16 cellular contexts compared by ENCODE assay signal in genomic region chr1:10973552-10973951, GRCh38. TPM values are rescaled to one million over a fixed set of nuclear protein-coding genes. Genes with fewer than 3 reads are reported as not detected.
DNase-seq lines count a peak whose midpoint lies in the region; TF ChIP-seq lines count a peak whose summit lies in the region.
"Had no signal": no experiment of that assay in that cellular context is flagged by ENCODE, and none has a peak within 500 bp of the region (broad histone marks: within the 10 kb centered on the region; RNA-seq: fewer than 3 reads in every experiment).

No MANE protein-coding gene starts in this region.

- DNase-seq in Daoy (ENCODE audit: low read depth) = peak; percentile 52
- peak; percentile 64 for DNase-seq in M059J (ENCODE audit: low read depth)
- DNase-seq in fibroblast of gingiva (ENCODE audit: low read depth) = peak; percentile 81
- DNase-seq in ovary = peak in 3 of 5 donors; percentile 35 to 71 (median 50)
- no peak for DNase-seq in glutamatergic neuron
- no peak for DNase-seq in suprapubic skin (ENCODE audit: low spot score in 2 of 2)
- no peak for DNase-seq in stimulated activated CD4-positive, alpha-beta T cell treated with anti-CD3 and anti-CD28 coated beads, Interleukin-1b, Interleukin-23, amount 100 ng/mL, for 48 hours
- no peak for DNase-seq in putamen (ENCODE audit: low spot score)
- DNase-seq: activated naive CD4-positive, alpha-beta T cell treated with anti-CD3 and anti-CD28 coated beads, Interleukin-2, amount 50 U/mL, for 16 hours; Calu3; GOT3; kidney; NCI-H1105; NCI-H69 had no signal

- H3K36me3 Mint-ChIP-seq in glutamatergic neuron (ENCODE audit: unreplicated experiment) = no peaks in the 10 kb centered on the region

- H3K4me3 ChIP-seq in ovary (no peak overlapping the region), suprapubic skin (no peak overlapping the region)
- H3K4me3 ChIP-seq: skin epidermis, thoracic aorta had no signal

- peaks cover 3% of the 10 kb centered on the region for H3K9me3 Mint-ChIP-seq in glutamatergic neuron (ENCODE audit: unreplicated experiment)

- no peak for TF ChIP-seq POLR2A in ovary (IDR thresholded peaks at IDR 0.05)
- TF ChIP-seq POLR2A in suprapubic skin (IDR thresholded peaks at IDR 0.05) = no peak

- no peaks in the 10 kb centered on the region for H3K27me3 ChIP-seq in ovary
- no peaks in the 10 kb centered on the region for H3K27me3 ChIP-seq in suprapubic skin

- H3K4me3 Mint-ChIP-seq in glutamatergic neuron (ENCODE audit: unreplicated experiment) = no peak overlapping the region

- no peaks in the 10 kb centered on the region for H3K36me3 ChIP-seq in ovary
- no peaks in the 10 kb centered on the region for H3K36me3 ChIP-seq in suprapubic skin
- H3K36me3 ChIP-seq: thoracic aorta had no signal

- peaks cover 3% of the 10 kb centered on the region for H3K27me3 Mint-ChIP-seq in glutamatergic neuron (ENCODE audit: unreplicated experiment)

- H3K4me1 ChIP-seq in ovary (ENCODE audit: insufficient read depth) (no peaks in the 10 kb centered on the region), suprapubic skin (peaks cover 38% of the 10 kb centered on the region)

- peaks cover 4% of the 10 kb centered on the region for H3K4me1 Mint-ChIP-seq in glutamatergic neuron (ENCODE audit: low read depth, unreplicated experiment)

- H3K27ac ChIP-seq in ovary = no peak overlapping the region
- H3K27ac ChIP-seq in suprapubic skin = no peak overlapping the region
- H3K27ac ChIP-seq: skin epidermis, thoracic aorta had no signal

- H3K9me3 ChIP-seq in ovary (no peaks in the 10 kb centered on the region), suprapubic skin (no peaks in the 10 kb centered on the region)
- H3K9me3 ChIP-seq: thoracic aorta had no signal

- TF ChIP-seq CTCF in ovary (IDR thresholded peaks at IDR 0.05) (no peak), glutamatergic neuron (IDR thresholded peaks at IDR 0.05; ENCODE audit: partially characterized antibody, unreplicated experiment) (no peak), suprapubic skin (IDR thresholded peaks at IDR 0.05) (no peak)

- intact Hi-C loops in ovary (cut with DNase I) = no loop called here

- no peak for TF ChIP-seq EP300 in ovary (IDR thresholded peaks at IDR 0.05)
- TF ChIP-seq EP300 in suprapubic skin (IDR thresholded peaks at IDR 0.05) = no peak

- 16 to 40% (median 18%) methylated on average over 8 to 10 of the region's 10 CpGs for WGBS in ovary, 3 donors
- 9% methylated on average over 6 of the region's 10 CpGs for WGBS in suprapubic skin

- no peak overlapping the region for H3K27ac Mint-ChIP-seq in glutamatergic neuron (ENCODE audit: unreplicated experiment)

RNA-seq across cellular contexts. Expression of gene TARDBP, which starts 38.9 kb away (rescaled TPM):
- total RNA-seq in Daoy (2014; rRNA removed; shearing (Covaris generic)) = 102 and 107 TPM in 2 replicates
- 70.2 and 106 TPM in 2 replicates for total RNA-seq in M059J (2014; rRNA removed; shearing (Covaris generic))
- total RNA-seq in ovary (100 to 1,000 TPM; 106 to 169 (median 143) TPM), glutamatergic neuron (ENCODE audit: unreplicated experiment) (161 TPM), suprapubic skin (100 to 1,000 TPM in 3 of 4 donors, 10 to 100 TPM in 1; 92.7 to 287 (median 156) TPM)
- polyA plus RNA-seq in ovary = 100 to 1,000 TPM; 113 to 175 TPM

Comparison
In these comparisons a context has a peak if more than half of its experiments do, and no peak if none do; other contexts are left out.
1. DNase-seq: peak in Daoy (single experiment), M059J (single experiment), fibroblast of gingiva (single experiment) and ovary (3 of 5); none in glutamatergic neuron (single experiment), suprapubic skin (0 of 2), stimulated activated CD4-positive, alpha-beta T cell treated with anti-CD3 and anti-CD28 coated beads, Interleukin-1b, Interleukin-23, amount 100 ng/mL, for 48 hours (single experiment) and putamen (single experiment).